In the genomic region with DNA sequence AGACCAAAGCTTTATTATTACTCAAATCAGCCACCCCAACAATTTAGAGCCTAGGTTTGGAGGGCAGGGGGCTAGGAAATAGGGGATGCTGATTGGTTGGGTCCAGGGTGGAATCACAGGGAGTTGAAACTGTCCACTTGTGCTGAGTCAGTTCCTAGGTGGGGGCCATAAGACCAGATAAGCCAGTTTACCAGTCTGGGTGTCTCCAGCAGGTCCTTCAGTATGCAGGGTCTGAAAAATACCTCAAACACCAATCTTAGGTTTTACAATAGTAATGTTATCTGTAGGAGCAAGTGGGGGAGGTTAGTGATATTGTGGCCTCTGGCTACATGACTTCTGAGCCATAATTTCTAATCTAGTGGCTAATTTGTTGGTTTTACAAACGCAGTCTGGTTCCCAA, we compare ENCODE assay signal across 17 cellular contexts.
DNase-seq lines count a peak whose midpoint lies in the region; ATAC-seq and TF ChIP-seq lines count a peak whose summit lies in the region.
"Had no signal": no experiment of that assay in that cellular context is flagged by ENCODE, and none has a peak within 500 bp of the region (broad histone marks: within the 10 kb centered on the region; RNA-seq: fewer than 3 reads in every experiment).

No MANE protein-coding gene starts in this region.

- H3K79me1 ChIP-seq in mesenchymal stem cell (replicated peaks; ENCODE audit: low read length, poor library complexity, severe bottlenecking): peaks cover 17% of the 10 kb centered on the region

- no peak overlapping the region for H3K14ac ChIP-seq in mesenchymal stem cell (ENCODE audit: low read length in 2 of 2)

- WGBS in mesenchymal stem cell: 100% methylated on average over 1 of the region's 1 CpG

- no peaks in the 10 kb centered on the region for H3K27me3 Mint-ChIP-seq in CD8-positive, alpha-beta memory T cell
- no peaks in the 10 kb centered on the region for H3K27me3 Mint-ChIP-seq in activated naive CD8-positive, alpha-beta T cell treated with anti-CD3 and anti-CD28 coated beads, Interleukin-2, amount 10 ng/mL, durations not matched to agents 7 days and 5 days
- H3K27me3 Mint-ChIP-seq in activated T-cell treated with anti-CD3 and anti-CD28 coated beads, Interleukin-2, amount 50 U/mL, for 4 hours (ENCODE audit: low read depth): no peaks in the 10 kb centered on the region
- H3K27me3 Mint-ChIP-seq: B cell had no signal

- CTCF ChIA-PET in CD8-positive, alpha-beta memory T cell (lab: Charles Lee): no interaction called here

- H3K4me1 Mint-ChIP-seq in CD8-positive, alpha-beta memory T cell: peaks cover 18 to 32% (median 26%) of the 10 kb centered on the region in 3 donors
- H3K4me1 Mint-ChIP-seq in activated naive CD8-positive, alpha-beta T cell treated with anti-CD3 and anti-CD28 coated beads, Interleukin-2, amount 10 ng/mL, durations not matched to agents 7 days and 5 days: peaks cover 4% of the 10 kb centered on the region
- peaks cover 3% of the 10 kb centered on the region for H3K4me1 Mint-ChIP-seq in activated T-cell treated with anti-CD3 and anti-CD28 coated beads, Interleukin-2, amount 50 U/mL, for 4 hours (ENCODE audit: low read depth)

- TF ChIP-seq CTCF in 22Rv1 (IDR thresholded peaks at IDR 0.05): no peak
- no peak for TF ChIP-seq CTCF in GM10266 (IDR thresholded peaks at IDR 0.05; ENCODE audit: control insufficient read depth, insufficient read depth, low read depth, missing control alignments)

- H2AK5ac ChIP-seq in mesenchymal stem cell (ENCODE audit: low read length, severe bottlenecking): peak overlapping the region; percentile 72

- H2BK15ac ChIP-seq in mesenchymal stem cell (ENCODE audit: low read depth, poor library complexity, severe bottlenecking): no peak overlapping the region

- H2BK120ac ChIP-seq in mesenchymal stem cell (ENCODE audit: low read depth, low read length): no peak overlapping the region

- no peak for ATAC-seq in activated naive CD8-positive, alpha-beta T cell treated with anti-CD3 and anti-CD28 coated beads, Interleukin-2, amount 10 ng/mL, durations not matched to agents 7 days and 5 days (ENCODE audit: low read depth)
- no peak for ATAC-seq in activated T-cell treated with anti-CD3 and anti-CD28 coated beads, Interleukin-2, amount 50 U/mL, for 4 hours
- ATAC-seq: GM12878, HepG2 had no signal

- no peaks in the 10 kb centered on the region for H3K9me3 ChIP-seq in CD8-positive, alpha-beta memory T cell (ENCODE audit: low read length)
- no peaks in the 10 kb centered on the region for H3K9me3 ChIP-seq in mesenchymal stem cell (ENCODE audit: control insufficient read depth, low read length)

- no peak overlapping the region for H3K4me3 ChIP-seq in CD8-positive, alpha-beta memory T cell (ENCODE audit: low read length)
- no peak overlapping the region for H3K4me3 ChIP-seq in mesenchymal stem cell (ENCODE audit: insufficient read depth in 1 of 2, low read depth in 1 of 2, low read length in 2 of 2)
- H3K4me3 ChIP-seq: GM12878, PC-9 had no signal

- H3K27me3 ChIP-seq in CD8-positive, alpha-beta memory T cell (ENCODE audit: insufficient read depth, low read length, poor library complexity, severe bottlenecking): no peaks in the 10 kb centered on the region
- no peaks in the 10 kb centered on the region for H3K27me3 ChIP-seq in mesenchymal stem cell (ENCODE audit: control insufficient read depth in 1 of 2, insufficient read depth in 1 of 2, low read length in 2 of 2)

- no peak overlapping the region for H2BK5ac ChIP-seq in mesenchymal stem cell (ENCODE audit: low read depth, low read length, poor library complexity, severe bottlenecking)

- H3K4me1 ChIP-seq in CD8-positive, alpha-beta memory T cell (ENCODE audit: insufficient read depth, low read length): no peaks in the 10 kb centered on the region
- H3K4me1 ChIP-seq in mesenchymal stem cell (ENCODE audit: control insufficient read depth, insufficient read depth, low read depth, low read length): peaks cover 6% of the 10 kb centered on the region

- H3K36me3 ChIP-seq in CD8-positive, alpha-beta memory T cell (ENCODE audit: insufficient read depth, low read length): peaks cover 5% of the 10 kb centered on the region
- H3K36me3 ChIP-seq in mesenchymal stem cell (ENCODE audit: control insufficient read depth in 1 of 2, insufficient read depth in 2 of 2, low read depth in 1 of 2, low read length in 2 of 2): peaks cover 16 to 38% of the 10 kb centered on the region in 2 experiments

- H3K23ac ChIP-seq in mesenchymal stem cell (ENCODE audit: low read length in 2 of 2): no peak overlapping the region

- no peak overlapping the region for H3K4me3 Mint-ChIP-seq in CD8-positive, alpha-beta memory T cell
- no peak overlapping the region for H3K4me3 Mint-ChIP-seq in activated naive CD8-positive, alpha-beta T cell treated with anti-CD3 and anti-CD28 coated beads, Interleukin-2, amount 10 ng/mL, durations not matched to agents 7 days and 5 days
- no peak overlapping the region for H3K4me3 Mint-ChIP-seq in activated T-cell treated with anti-CD3 and anti-CD28 coated beads, Interleukin-2, amount 50 U/mL, for 4 hours
- H3K4me3 Mint-ChIP-seq: B cell had no signal

- H3K4me2 ChIP-seq in mesenchymal stem cell (ENCODE audit: low read length, poor library complexity, severe bottlenecking): no peak overlapping the region
- H3K4me2 ChIP-seq: PC-9 had no signal

- H3K36me3 Mint-ChIP-seq in CD8-positive, alpha-beta memory T cell: peaks cover 3 to 62% (median 15%) of the 10 kb centered on the region in 3 donors
- H3K36me3 Mint-ChIP-seq in activated naive CD8-positive, alpha-beta T cell treated with anti-CD3 and anti-CD28 coated beads, Interleukin-2, amount 10 ng/mL, durations not matched to agents 7 days and 5 days: peaks cover 26% of the 10 kb centered on the region
- peaks cover 17% of the 10 kb centered on the region for H3K36me3 Mint-ChIP-seq in activated T-cell treated with anti-CD3 and anti-CD28 coated beads, Interleukin-2, amount 50 U/mL, for 4 hours (ENCODE audit: insufficient read depth)

- H3K9ac ChIP-seq in mesenchymal stem cell (ENCODE audit: low read length): no peak overlapping the region

- 0 out of 2 replicates have a peak overlapping the region, but pooled peaks have one; percentile 8 for H3K27ac ChIP-seq in 22Rv1
- no peak overlapping the region for H3K27ac ChIP-seq in CD8-positive, alpha-beta memory T cell (ENCODE audit: low read depth, low read length)
- H3K27ac ChIP-seq in mesenchymal stem cell (ENCODE audit: low read length, poor library complexity, severe bottlenecking): peak overlapping the region; percentile 73
- H3K27ac ChIP-seq: PC-9 had no signal

- no peaks in the 10 kb centered on the region for H3K9me3 Mint-ChIP-seq in CD8-positive, alpha-beta memory T cell
- no peaks in the 10 kb centered on the region for H3K9me3 Mint-ChIP-seq in activated naive CD8-positive, alpha-beta T cell treated with anti-CD3 and anti-CD28 coated beads, Interleukin-2, amount 10 ng/mL, durations not matched to agents 7 days and 5 days
- no peaks in the 10 kb centered on the region for H3K9me3 Mint-ChIP-seq in activated T-cell treated with anti-CD3 and anti-CD28 coated beads, Interleukin-2, amount 50 U/mL, for 4 hours

- H2AFZ ChIP-seq in mesenchymal stem cell (ENCODE audit: low read depth, low read length): no peak overlapping the region
- H2AFZ ChIP-seq: PC-9 had no signal

- no peak overlapping the region for H4K8ac ChIP-seq in mesenchymal stem cell (ENCODE audit: low read length)

- no peak overlapping the region for H3K18ac ChIP-seq in mesenchymal stem cell (ENCODE audit: low read depth in 1 of 2, low read length in 2 of 2)

- no peak overlapping the region for H2BK12ac ChIP-seq in mesenchymal stem cell (ENCODE audit: low read length in 2 of 2)

- H4K91ac ChIP-seq in mesenchymal stem cell (ENCODE audit: low read length): peak overlapping the region; percentile 39

- POLR2A ChIA-PET in CD8-positive, alpha-beta memory T cell (lab: Charles Lee): no interaction called here
- POLR2A ChIA-PET in activated naive CD8-positive, alpha-beta T cell treated with anti-CD3 and anti-CD28 coated beads, Interleukin-2, amount 10 ng/mL, durations not matched to agents 7 days and 5 days (lab: Charles Lee): no interaction called here

- no peak overlapping the region for H3K4ac ChIP-seq in mesenchymal stem cell (ENCODE audit: low read depth in 1 of 2, low read length in 2 of 2)

- no peak for DNase-seq in CD8-positive, alpha-beta memory T cell
- DNase-seq in activated naive CD8-positive, alpha-beta T cell treated with anti-CD3 and anti-CD28 coated beads, Interleukin-2, amount 10 ng/mL, durations not matched to agents 7 days and 5 days: no peak
- DNase-seq in mesenchymal stem cell: no peak
- DNase-seq in activated T-cell treated with anti-CD3 and anti-CD28 coated beads, Interleukin-2, amount 50 U/mL, for 4 hours: no peak
- no peak for DNase-seq in DMS79 (lab: John Stamatoyannopoulos, UW)
- no peak for DNase-seq in GM10266 (ENCODE audit: extremely low spot score)
- DNase-seq in activated CD8-positive, alpha-beta memory T cell treated with anti-CD3 and anti-CD28 coated beads, Interleukin-2, amount 50 U/mL, for 4 hours: no peak
- DNase-seq: ACHN, MM.1S, NCI-H1105, NCI-H187, NCI-H748 treated with DMSO at 0.1 percent for 48 hours, PC-9 had no signal

- H3K27ac Mint-ChIP-seq in CD8-positive, alpha-beta memory T cell: peak overlapping the region in 6 of 8 donors; percentile 23 to 94 (median 59)
- peak overlapping the region; percentile 36 for H3K27ac Mint-ChIP-seq in activated naive CD8-positive, alpha-beta T cell treated with anti-CD3 and anti-CD28 coated beads, Interleukin-2, amount 10 ng/mL, durations not matched to agents 7 days and 5 days
- H3K27ac Mint-ChIP-seq: B cell had no signal
